Comparison of ENCODE assay signal across 9 cellular contexts in the genomic region with DNA sequence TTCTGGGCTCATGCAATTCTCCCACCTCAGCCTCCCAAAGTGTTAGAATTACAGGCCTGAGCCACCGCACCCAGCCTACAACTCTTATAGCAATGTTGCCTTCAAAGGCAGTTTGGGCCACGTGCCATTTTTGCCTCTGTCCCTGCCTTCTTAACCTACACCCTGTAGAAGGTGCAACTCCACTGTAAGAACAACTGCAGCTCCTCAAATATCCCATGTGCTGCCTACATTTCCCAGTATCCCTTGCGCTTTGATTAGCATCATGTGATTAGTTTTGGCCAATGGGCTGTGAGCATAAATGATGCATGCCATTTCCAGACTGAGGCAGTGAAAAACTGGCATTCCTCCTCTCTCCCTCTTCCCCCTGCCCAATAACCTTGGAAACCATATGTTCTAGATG.
DNase-seq lines count a peak whose midpoint lies in the region; ATAC-seq and TF ChIP-seq lines count a peak whose summit lies in the region.
"Had no signal": no experiment of that assay in that cellular context is flagged by ENCODE, and none has a peak within 500 bp of the region (broad histone marks: within the 10 kb centered on the region; RNA-seq: fewer than 3 reads in every experiment).

No MANE protein-coding gene starts in this region.

- no peak overlapping the region for H4K91ac ChIP-seq in H9 (ENCODE audit: insufficient read length, low read depth, low read length)

- H3K18ac ChIP-seq in H9 (ENCODE audit: insufficient read length, low read depth, low read length) = no peak overlapping the region

- H3K23ac ChIP-seq in H9 (ENCODE audit: insufficient read length, low read depth, low read length) = no peak overlapping the region

- H3T11ph ChIP-seq in H9 (ENCODE audit: low read length) = no peak overlapping the region

- peaks cover 21% of the 10 kb centered on the region for H3K27me3 Mint-ChIP-seq in H9 (ENCODE audit: low read depth)

- no peak for ATAC-seq in HG03457 (IDR thresholded peaks at IDR 0.05; ENCODE audit: unreplicated experiment)

- no peaks in the 10 kb centered on the region for H3K9me3 ChIP-seq in H9 (ENCODE audit: control insufficient read depth, low read depth, low read length)

- peaks cover 0 to 2% (median 0%) of the 10 kb centered on the region in 3 experiments; a peak in 2 of 7 replicates for H3K36me3 Mint-ChIP-seq in H9 (ENCODE audit: insufficient read depth in 1 of 3, low read depth in 3 of 3)

- no peak overlapping the region for H2BK20ac ChIP-seq in H9 (ENCODE audit: low read depth, low read length, poor library complexity, severe bottlenecking)

- H4K8ac ChIP-seq in H9 (replicated peaks; ENCODE audit: insufficient read length, low read depth, low read length) = no peak overlapping the region

- peaks cover 3% of the 10 kb centered on the region in 2 experiments; a peak in 2 of 5 replicates for H3K9me3 Mint-ChIP-seq in H9

- no peak overlapping the region for H3K4me3 Mint-ChIP-seq in H9
- H3K4me3 Mint-ChIP-seq: B cell had no signal

- H3K27me3 ChIP-seq in H9 (ENCODE audit: insufficient read depth, low read length) = no peaks in the 10 kb centered on the region

- no peaks in the 10 kb centered on the region; a peak in 1 of 4 replicates for H3K4me1 Mint-ChIP-seq in H9

- H2AFZ ChIP-seq in H9 (ENCODE audit: low read length) = peak overlapping the region; percentile 95

- H2AK5ac ChIP-seq in H9 (ENCODE audit: insufficient read length, low read length) = no peak overlapping the region

- no peak overlapping the region for H3K14ac ChIP-seq in H9 (ENCODE audit: insufficient read depth, low read length)

- DNase-seq in NCI-H2107 treated with DMSO at 0.1 percent for 48 hours (lab: John Stamatoyannopoulos, UW; ENCODE audit: unreplicated experiment) = peak; percentile 8
- DNase-seq in NCI-H2107 (lab: John Stamatoyannopoulos, UW) = no peak
- peak; percentile 54 for DNase-seq in H9
- DNase-seq in SK-N-DZ (ENCODE audit: low spot score) = peak; percentile 42
- peak; percentile 82 for DNase-seq in iPS DF 19.7 (ENCODE audit: low read depth, low spot score)
- no peak for DNase-seq in DMS79 treated with DMSO at 0.1 percent for 48 hours (lab: John Stamatoyannopoulos, UW)
- no peak for DNase-seq in C1 segment of cervical spinal cord (lab: John Stamatoyannopoulos, UW)

- no peak overlapping the region for H3K9ac ChIP-seq in H9 (ENCODE audit: extremely low read depth, insufficient read length, low read length)

- no peak overlapping the region for H2BK5ac ChIP-seq in H9 (ENCODE audit: insufficient read length, low read length)

- H3K79me1 ChIP-seq in H9 (ENCODE audit: insufficient read depth, low read depth, low read length, poor library complexity, severe bottlenecking) = no peaks in the 10 kb centered on the region

- no peak overlapping the region for H4K5ac ChIP-seq in H9 (ENCODE audit: insufficient read length, low read depth, low read length)

- H3K4ac ChIP-seq in H9 (ENCODE audit: low read depth, low read length) = no peak overlapping the region

- peak overlapping the region in 1 of 3 experiments; percentile 35; a peak in 1 of 7 replicates for H3K27ac Mint-ChIP-seq in H9
- H3K27ac Mint-ChIP-seq: B cell had no signal

- TF ChIP-seq CTCF in H9 (conservative IDR thresholded peaks at IDR 0.05) = no peak

- no peak overlapping the region for H3K56ac ChIP-seq in H9 (ENCODE audit: insufficient read length, low read depth, low read length)

- no peaks in the 10 kb centered on the region for H4K20me1 ChIP-seq in H9 (ENCODE audit: control insufficient read depth, insufficient read depth, insufficient read length)

- no CpG with 5 or more reads among the region's 3 CpGs for WGBS in H9 (ENCODE audit: extremely low coverage, insufficient read length, low lambda C conversion rate)

- H3K4me1 ChIP-seq in H9 (ENCODE audit: insufficient read depth, low read length) = no peaks in the 10 kb centered on the region

- H3K79me2 ChIP-seq in H9 (ENCODE audit: insufficient read depth, low read length) = no peaks in the 10 kb centered on the region

- H3K27ac ChIP-seq in H9 (ENCODE audit: insufficient read length, low read depth, low read length) = no peak overlapping the region

- no peak overlapping the region for H2BK120ac ChIP-seq in H9 (ENCODE audit: low read depth, low read length, poor library complexity, severe bottlenecking)

- H2BK12ac ChIP-seq in H9 (ENCODE audit: insufficient read length, low read depth, low read length) = no peak overlapping the region

- no peak overlapping the region for H3K4me2 ChIP-seq in H9 (ENCODE audit: insufficient read depth, insufficient read length, low read length)

- H3K23me2 ChIP-seq in H9 (ENCODE audit: insufficient read length, low read depth, low read length, poor library complexity, severe bottlenecking) = no peaks in the 10 kb centered on the region

- H2BK15ac ChIP-seq in H9 (ENCODE audit: low read depth, low read length) = no peak overlapping the region

Comparison
In these comparisons a context has a peak if more than half of its experiments do, and no peak if none do; other contexts are left out.
1. DNase-seq: peak in NCI-H2107 treated with DMSO at 0.1 percent for 48 hours (single experiment), H9 (single experiment), SK-N-DZ (single experiment) and iPS DF 19.7 (single experiment); none in NCI-H2107 (single experiment), DMS79 treated with DMSO at 0.1 percent for 48 hours (single experiment) and C1 segment of cervical spinal cord (0 of 14).